25 cellular contexts compared by ENCODE assay signal in the genomic region with DNA sequence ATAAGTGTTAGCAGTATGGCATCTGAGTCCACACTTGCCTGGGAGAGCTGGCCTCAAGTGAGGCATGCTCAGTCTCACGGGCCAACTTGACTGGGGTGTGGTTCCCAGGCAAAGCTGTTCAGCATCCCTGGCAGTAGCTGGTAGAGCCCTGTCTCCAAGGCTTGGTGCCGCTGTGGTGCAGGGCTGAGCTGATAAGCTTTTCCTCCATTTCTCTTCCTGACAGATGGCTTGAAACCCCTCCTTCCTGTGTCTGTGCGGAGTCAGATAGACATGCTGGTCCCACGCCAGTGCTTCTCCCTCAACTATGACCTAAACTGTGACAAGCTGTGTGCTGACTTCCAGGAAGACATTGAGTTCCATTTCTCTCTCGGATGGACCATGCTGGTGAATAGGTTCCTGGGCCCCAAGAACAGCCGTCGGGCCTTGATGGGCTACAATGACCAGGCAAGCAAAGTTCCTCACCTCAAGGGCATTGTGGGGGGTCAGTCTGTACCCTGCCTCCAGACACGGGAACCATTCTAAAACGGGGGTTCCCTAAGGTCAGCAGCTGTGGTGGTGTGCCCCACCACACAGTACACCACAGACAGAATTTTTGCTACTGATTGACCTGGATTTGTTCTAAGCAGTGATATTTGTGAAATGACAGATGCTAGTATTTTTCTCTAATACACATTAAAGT. TPM values are rescaled to one million over a fixed set of nuclear protein-coding genes. Genes with fewer than 3 reads are reported as not detected.
A peak's percentile ranks its signal among the peaks of the same experiment; 100 is the strongest.
DNase-seq lines count a peak whose midpoint lies in the region; ATAC-seq, FAIRE-seq and TF ChIP-seq lines count a peak whose summit lies in the region.
"Had no signal": no experiment of that assay in that cellular context is flagged by ENCODE, and none has a peak within 500 bp of the region (broad histone marks: within the 10 kb centered on the region; RNA-seq: fewer than 3 reads in every experiment).

No MANE protein-coding gene starts in this region.

- WGBS in right lobe of liver (ENCODE audit: insufficient coverage, low coverage, low lambda C conversion rate, missing lambda C conversion rate) = 48% methylated on average over 2 of the region's 9 CpGs

- ATAC-seq in GM21619 (IDR thresholded peaks at IDR 0.05; ENCODE audit: unreplicated experiment) (peak; percentile 50), right lobe of liver (peak; percentile 58 to 71 (median 66)), GM18520 (IDR thresholded peaks at IDR 0.05; ENCODE audit: unreplicated experiment) (no peak)
- ATAC-seq: effector memory CD8-positive, alpha-beta T cell; natural killer cell had no signal

- H3K36me3 ChIP-seq in GM06990 (ENCODE audit: control insufficient read depth, insufficient read depth, low read length) = peaks cover 37% of the 10 kb centered on the region
- H3K36me3 ChIP-seq in right lobe of liver = peaks cover 10 to 85% (median 50%) of the 10 kb centered on the region in 4 donors

- no peaks in the 10 kb centered on the region for H3K9me3 ChIP-seq in right lobe of liver

- H3K27me3 ChIP-seq in GM06990 (replicated peaks; ENCODE audit: control insufficient read depth, insufficient read depth, low read length) = no peaks in the 10 kb centered on the region
- no peaks in the 10 kb centered on the region for H3K27me3 ChIP-seq in right lobe of liver
- H3K27me3 ChIP-seq: cardiac muscle cell, hepatocyte had no signal

- no peak for FAIRE-seq in GM19239 (lab: Jason Lieb, UNC)
- FAIRE-seq: D721Med, small intestine had no signal

- intact Hi-C loops in right lobe of liver (cut with DNase I) = no loop called here

- H3K4me3 ChIP-seq in GM06990 (replicated peaks; ENCODE audit: low read depth, low read length) = no peak overlapping the region
- no peak overlapping the region for H3K4me3 ChIP-seq in right lobe of liver
- H3K4me3 ChIP-seq: cardiac muscle cell, hepatocyte had no signal

- H3K27ac ChIP-seq in angular gyrus (ENCODE audit: low read depth, low read length) (peak overlapping the region; percentile 4), right lobe of liver (peak overlapping the region in 1 of 3 donors; percentile 33)
- H3K27ac ChIP-seq: cardiac muscle cell had no signal

- DNase-seq in GM06990 (ENCODE audit: extremely low read depth, insufficient read length) (peak; percentile 45), right lobe of liver (no peak), GM19239 (ENCODE audit: insufficient read length, low spot score) (no peak), AML-193 (lab: John Stamatoyannopoulos, UW) (no peak), middle frontal gyrus (ENCODE audit: extremely low spot score, low spot score) (no peak)
- DNase-seq: activated B cell treated with CpG ODN at 0.5 μM for 24 hours; activated effector memory CD4-positive, alpha-beta T cell treated with Interleukin-2 at 50 U/mL for 16 hours; effector memory CD8-positive, alpha-beta T cell; GDM1; IMR-90; islet precursor cell; MM.1S; natural killer cell; NCI-H187; NCI-H446; RPMI8226; small intestine; stimulated activated CD4-positive, alpha-beta T cell treated with anti-CD3 and anti-CD28 coated beads, Interleukin-4, amount 100 ng/mL, for 4 hours had no signal

- no peaks in the 10 kb centered on the region for H3K4me1 ChIP-seq in right lobe of liver

- no peak for TF ChIP-seq POLR2A in right lobe of liver (IDR thresholded peaks at IDR 0.05)

- TF ChIP-seq CTCF in GM06990 (IDR thresholded peaks at IDR 0.05; ENCODE audit: insufficient read depth, low read length, poor library complexity, severe bottlenecking) = no peak
- TF ChIP-seq CTCF in right lobe of liver (IDR thresholded peaks at IDR 0.05) = no peak

RNA-seq across cellular contexts. Expression of gene MIIP, which starts 13.7 kb away (rescaled TPM):
- total RNA-seq in right lobe of liver = 10 to 100 TPM in 5 of 6 experiments, 1 to 10 TPM in 1; 7.6 to 19.7 (median 12.1) TPM

RNA-seq across cellular contexts. Expression of gene MFN2, which starts 25.4 kb away (rescaled TPM):
- 10 to 100 TPM; 46.2 to 64.0 (median 61.7) TPM for total RNA-seq in right lobe of liver

RNA-seq across cellular contexts. Expression of gene TNFRSF8, which starts 57.5 kb away (rescaled TPM):
- total RNA-seq in right lobe of liver = under 1 TPM in 5 of 6 experiments, not detected in 1; 0.12 to 0.29 (median 0.19) TPM
- total RNA-seq: hepatocyte, temporal lobe had no signal
